Comparison of ENCODE assay signal across 10 cellular contexts in the genomic region with DNA sequence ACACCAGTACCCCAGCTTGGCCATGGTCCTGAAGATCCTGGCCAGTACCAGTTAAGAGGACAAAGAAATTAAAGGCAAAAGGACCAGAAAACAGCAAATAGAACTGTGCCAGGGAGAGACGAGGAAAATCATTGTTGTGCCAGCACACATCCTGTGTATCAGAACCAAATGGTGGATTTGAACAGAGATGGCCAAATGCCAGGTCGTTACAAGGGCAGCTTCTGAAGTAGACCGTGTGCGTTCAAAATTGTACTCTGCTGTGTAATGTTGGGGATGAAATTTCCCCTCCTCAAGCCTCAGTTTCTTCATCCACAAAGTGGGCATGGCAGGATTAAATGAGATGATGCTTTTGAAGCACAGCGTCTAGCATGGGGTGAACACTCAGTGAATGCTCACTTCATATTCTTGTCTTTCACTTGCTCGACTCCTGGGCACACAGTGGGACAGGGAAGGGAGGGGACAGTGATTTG. TPM values are rescaled to one million over a fixed set of nuclear protein-coding genes. Genes with fewer than 3 reads are reported as not detected.
DNase-seq lines count a peak whose midpoint lies in the region; ATAC-seq and TF ChIP-seq lines count a peak whose summit lies in the region.
"Had no signal": no experiment of that assay in that cellular context is flagged by ENCODE, and none has a peak within 500 bp of the region (broad histone marks: within the 10 kb centered on the region; RNA-seq: fewer than 3 reads in every experiment).

No MANE protein-coding gene starts in this region.

- no peaks in the 10 kb centered on the region for H3K36me3 ChIP-seq in SK-N-SH (replicated peaks in 1 of 2; ENCODE audit: control insufficient read depth in 1 of 2, insufficient read depth in 2 of 2, low read length in 1 of 2)
- H3K36me3 ChIP-seq in urinary bladder (ENCODE audit: insufficient read depth) = no peaks in the 10 kb centered on the region

- H3K27ac ChIP-seq in SK-N-SH (ENCODE audit: low read depth in 2 of 2, low read length in 1 of 2) (peak overlapping the region in 1 of 2 experiments; percentile 47; a peak in 1 of 4 replicates), cingulate gyrus (ENCODE audit: low read depth, low read length) (peak overlapping the region; percentile 51), urinary bladder (ENCODE audit: low read depth) (peak overlapping the region; percentile 63)

- H4K20me1 ChIP-seq in SK-N-SH (ENCODE audit: insufficient read depth) = no peaks in the 10 kb centered on the region

- no peak for TF ChIP-seq RAD21 in SK-N-SH (IDR thresholded peaks at IDR 0.05; ENCODE audit: low read length)

- POLR2A ChIA-PET in SK-N-SH (lab: Yijun Ruan, JAX) = no interaction called here

- H3K4me2 ChIP-seq in SK-N-SH = no peak overlapping the region

- H3K79me2 ChIP-seq in SK-N-SH (ENCODE audit: insufficient read depth) = no peaks in the 10 kb centered on the region

- no peak for TF ChIP-seq EP300 in SK-N-SH (IDR thresholded peaks at IDR 0.05; ENCODE audit: borderline replicate concordance in 1 of 2, low read depth in 1 of 2, low read length in 1 of 2)

- CTCF ChIA-PET in SK-N-SH (lab: Yijun Ruan, JAX) = interaction anchor here (1.0 to 1.7 kb wide), 2 partner anchors 11 to 78 kb away, joined by 3 to 5 read pairs; no protein-coding TSS in a partner anchor

- no peak overlapping the region for H3K4me3 ChIP-seq in SK-N-SH (ENCODE audit: low read depth in 2 of 2, low read length in 1 of 2)
- no peak overlapping the region for H3K4me3 ChIP-seq in urinary bladder (ENCODE audit: low read depth, low read length)

- peak overlapping the region; percentile 70 for H2AFZ ChIP-seq in SK-N-SH (ENCODE audit: low read depth)

- H3K4me1 ChIP-seq in SK-N-SH (ENCODE audit: control insufficient read depth in 1 of 2, insufficient read depth in 2 of 2, low read depth in 1 of 2, low read length in 1 of 2) (peaks cover 0 to 6% of the 10 kb centered on the region in 2 experiments; a peak in 2 of 4 replicates), urinary bladder (ENCODE audit: insufficient read depth) (no peaks in the 10 kb centered on the region)

- H3K9ac ChIP-seq in SK-N-SH = no peak overlapping the region

- ATAC-seq in SK-N-SH treated with all-trans-retinoic acid at 6 μM for 48 hours (no peak), HG03280 (IDR thresholded peaks at IDR 0.05; ENCODE audit: unreplicated experiment) (no peak)

- H3K9me2 ChIP-seq in SK-N-SH = no peaks in the 10 kb centered on the region

- DNase-seq in SK-N-SH = no peak
- peak; percentile 33 to 58 for DNase-seq in lung microvascular endothelial cell (ENCODE audit: low read depth in 2 of 2)
- DNase-seq in stimulated activated naive CD4-positive, alpha-beta T cell treated with Interleukin-2 at 50 U/mL for 16 hours (lab: John Stamatoyannopoulos, UW) = no peak
- no peak for DNase-seq in NCI-H2196 treated with DMSO at 0.1 percent for 48 hours (lab: John Stamatoyannopoulos, UW; ENCODE audit: unreplicated experiment)
- DNase-seq: activated CD4-positive, alpha-beta T cell treated with anti-CD3 and anti-CD28 coated beads for 48 hours; NCI-H1694 had no signal

- no peak for TF ChIP-seq CTCF in SK-N-SH (IDR thresholded peaks at IDR 0.05)

- H3F3A ChIP-seq in SK-N-SH (replicated peaks; ENCODE audit: insufficient read depth) = peaks cover 6% of the 10 kb centered on the region

- no peaks in the 10 kb centered on the region for H3K27me3 ChIP-seq in SK-N-SH (ENCODE audit: insufficient read depth)

- 89% methylated on average over 6 of the region's 6 CpGs for WGBS in SK-N-SH (ENCODE audit: low lambda C conversion rate)
- WGBS in urinary bladder = 71% methylated on average over 6 of the region's 6 CpGs

- H3K9me3 ChIP-seq in SK-N-SH = no peaks in the 10 kb centered on the region

TF ChIP-seq in SK-N-SH, 30 proteins besides CTCF, POLR2A, EP300 and RAD21 (continues in another document):
- TF ChIP-seq, protein P1, sequence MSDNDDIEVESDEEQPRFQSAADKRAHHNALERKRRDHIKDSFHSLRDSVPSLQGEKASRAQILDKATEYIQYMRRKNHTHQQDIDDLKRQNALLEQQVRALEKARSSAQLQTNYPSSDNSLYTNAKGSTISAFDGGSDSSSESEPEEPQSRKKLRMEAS (IDR thresholded peaks at IDR 0.05; ENCODE audit: low read depth) = no peak
- no peak for TF ChIP-seq NFIC (IDR thresholded peaks at IDR 0.05; ENCODE audit: borderline replicate concordance)
- TF ChIP-seq MEF2A (IDR thresholded peaks at IDR 0.05; ENCODE audit: borderline replicate concordance, low read depth) = no peak
- TF ChIP-seq, protein P2, sequence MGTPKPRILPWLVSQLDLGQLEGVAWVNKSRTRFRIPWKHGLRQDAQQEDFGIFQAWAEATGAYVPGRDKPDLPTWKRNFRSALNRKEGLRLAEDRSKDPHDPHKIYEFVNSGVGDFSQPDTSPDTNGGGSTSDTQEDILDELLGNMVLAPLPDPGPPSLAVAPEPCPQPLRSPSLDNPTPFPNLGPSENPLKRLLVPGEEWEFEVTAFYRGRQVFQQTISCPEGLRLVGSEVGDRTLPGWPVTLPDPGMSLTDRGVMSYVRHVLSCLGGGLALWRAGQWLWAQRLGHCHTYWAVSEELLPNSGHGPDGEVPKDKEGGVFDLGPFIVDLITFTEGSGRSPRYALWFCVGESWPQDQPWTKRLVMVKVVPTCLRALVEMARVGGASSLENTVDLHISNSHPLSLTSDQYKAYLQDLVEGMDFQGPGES (IDR thresholded peaks at IDR 0.05; ENCODE audit: low read depth, low read length) = no peak

TF ChIP-seq in SK-N-SH treated with all-trans-retinoic acid at 6 μM for 48 hours, 23 proteins besides CTCF, POLR2A, EP300 and RAD21:
- TF ChIP-seq, protein P3, sequence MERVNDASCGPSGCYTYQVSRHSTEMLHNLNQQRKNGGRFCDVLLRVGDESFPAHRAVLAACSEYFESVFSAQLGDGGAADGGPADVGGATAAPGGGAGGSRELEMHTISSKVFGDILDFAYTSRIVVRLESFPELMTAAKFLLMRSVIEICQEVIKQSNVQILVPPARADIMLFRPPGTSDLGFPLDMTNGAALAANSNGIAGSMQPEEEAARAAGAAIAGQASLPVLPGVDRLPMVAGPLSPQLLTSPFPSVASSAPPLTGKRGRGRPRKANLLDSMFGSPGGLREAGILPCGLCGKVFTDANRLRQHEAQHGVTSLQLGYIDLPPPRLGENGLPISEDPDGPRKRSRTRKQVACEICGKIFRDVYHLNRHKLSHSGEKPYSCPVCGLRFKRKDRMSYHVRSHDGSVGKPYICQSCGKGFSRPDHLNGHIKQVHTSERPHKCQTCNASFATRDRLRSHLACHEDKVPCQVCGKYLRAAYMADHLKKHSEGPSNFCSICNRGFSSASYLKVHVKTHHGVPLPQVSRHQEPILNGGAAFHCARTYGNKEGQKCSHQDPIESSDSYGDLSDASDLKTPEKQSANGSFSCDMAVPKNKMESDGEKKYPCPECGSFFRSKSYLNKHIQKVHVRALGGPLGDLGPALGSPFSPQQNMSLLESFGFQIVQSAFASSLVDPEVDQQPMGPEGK (CRISPR knock-in tag; IDR thresholded peaks at IDR 0.05; ENCODE audit: borderline replicate concordance) = no peak
- TF ChIP-seq ZNF70 (CRISPR knock-in tag; IDR thresholded peaks at IDR 0.05) = no peak

RNA-seq across cellular contexts. Expression of a gene that starts 43.1 kb away (rescaled TPM):
- polyA plus RNA-seq in SK-N-SH (2012; rRNA removed) = 22.7 and 23.0 TPM in 2 replicates
- 18.4 and 19.0 TPM in 2 replicates for polyA plus RNA-seq in SK-N-SH (2012; cell fraction: cytosol; rRNA removed)
- 20.0 and 24.4 TPM in 2 replicates for polyA plus RNA-seq in SK-N-SH (2012; cell fraction: nucleus; rRNA removed)
- 33.3 and 55.6 TPM in 2 replicates for total RNA-seq in lung microvascular endothelial cell
- 250 TPM for total RNA-seq in urinary bladder
- polyA plus RNA-seq in urinary bladder = 291 TPM

Comparison
In these comparisons a context has a peak if more than half of its experiments do, and no peak if none do; other contexts are left out.
1. DNase-seq: peak in lung microvascular endothelial cell (2 of 2); none in SK-N-SH (single experiment), stimulated activated naive CD4-positive, alpha-beta T cell treated with Interleukin-2 at 50 U/mL for 16 hours (single experiment) and NCI-H2196 treated with DMSO at 0.1 percent for 48 hours (single experiment).